In genomic region chr19:50500060-50500752, GRCh38 we compare ENCODE assay signal across 8 cellular contexts. TPM values are rescaled to one million over a fixed set of nuclear protein-coding genes. Genes with fewer than 3 reads are reported as not detected.
DNase-seq lines count a peak whose midpoint lies in the region; ATAC-seq, FAIRE-seq and TF ChIP-seq lines count a peak whose summit lies in the region.

No MANE protein-coding gene starts in this region.

- H3K9me3 ChIP-seq in K562 (replicated peaks; ENCODE audit: control insufficient read depth, insufficient read depth, low read depth, low read length) (no peaks in the 10 kb centered on the region), mesenchymal stem cell (ENCODE audit: control insufficient read depth, low read length) (no peaks in the 10 kb centered on the region)

- H3K27me3 ChIP-seq in GM23338 (ENCODE audit: insufficient read depth) (peaks cover 54% of the 10 kb centered on the region), K562 (ENCODE audit: control insufficient read depth in 2 of 2, insufficient read depth in 2 of 2, low read length in 2 of 2) (no peaks in the 10 kb centered on the region), mesenchymal stem cell (ENCODE audit: control insufficient read depth in 1 of 2, insufficient read depth in 1 of 2, low read length in 2 of 2) (peaks cover 4 to 54% of the 10 kb centered on the region in 2 experiments)

- TF ChIP-seq RAD21 in K562 (CRISPR knock-in tag; conservative IDR thresholded peaks at IDR 0.05 in 1 of 2, IDR thresholded peaks at IDR 0.05 in 1 of 2), result no peak

- DNase-seq in AG09319 (ENCODE audit: extremely low read depth, low read depth) (no peak), GM23338 (ENCODE audit: low spot score) (peak; percentile 68), K562 (ENCODE audit: extremely low read depth in 1 of 4, low spot score in 3 of 4) (peak; percentile 76 to 86 (median 80)), mesenchymal stem cell (peak; percentile 24), OCI-M2 (lab: John Stamatoyannopoulos, UW; ENCODE audit: unreplicated experiment) (no peak)
- DNase-seq in stimulated activated CD4-positive, alpha-beta T cell treated with anti-CD3 and anti-CD28 coated beads, Interleukin-4, amount 100 ng/mL, for 24 hours, result no peak

- no peak overlapping the region for H3K23ac ChIP-seq in mesenchymal stem cell (ENCODE audit: low read length in 2 of 2)

- ATAC-seq in GM23338 (no peak; the same call in 2 of the 3 replicates), K562 (peak; percentile 89), HG02798 (IDR thresholded peaks at IDR 0.05; ENCODE audit: poor library complexity, unreplicated experiment) (no peak), GM18870 (IDR thresholded peaks at IDR 0.05; ENCODE audit: unreplicated experiment) (no peak)

- peak overlapping the region in 1 of 2 experiments; percentile 58; a peak in 2 of 4 replicates for H3K9ac ChIP-seq in K562 (ENCODE audit: insufficient read depth in 1 of 2, low read depth in 2 of 2, low read length in 2 of 2)
- H3K9ac ChIP-seq in mesenchymal stem cell (ENCODE audit: low read length), result no peak overlapping the region

- H3F3A ChIP-seq in GM23338 (replicated peaks; ENCODE audit: low read depth), result no peaks in the 10 kb centered on the region

- no TSS peak for BruUV-seq in K562 (replicated peaks; lab: Mats Ljungman, UMichigan)

- H2AK5ac ChIP-seq in mesenchymal stem cell (ENCODE audit: low read length, severe bottlenecking), result no peak overlapping the region

- peak; percentile 8; the same call in 1 of the 2 replicates for TF ChIP-seq CTCF in AG09319 (IDR thresholded peaks at IDR 0.05; ENCODE audit: low read depth, low read length)
- TF ChIP-seq CTCF in GM23338 (conservative IDR thresholded peaks at IDR 0.05; ENCODE audit: low read depth in 2 of 2), result peak; percentile 37 to 41
- TF ChIP-seq CTCF in K562 (IDR thresholded peaks at IDR 0.05 in 2 of 3, conservative IDR thresholded peaks at IDR 0.05 in 1 of 3; ENCODE audit: insufficient read depth in 2 of 3, low read depth in 1 of 3, low read length in 3 of 3), result peak; percentile 40 to 57 (median 41); a peak in 4 of 6 replicates

- CTCF ChIA-PET in K562 (lab: Yijun Ruan, JAX; ENCODE audit: low intra/inter-chr PET ratio), result interaction anchor here (0.6 to 0.7 kb wide), 2 partner anchors 407 to 422 kb away, joined by 3 to 6 read pairs; no protein-coding TSS in a partner anchor

- no peaks in the 10 kb centered on the region for H3K4me1 Mint-ChIP-seq in GM23338

- H3K36me3 ChIP-seq in GM23338 (ENCODE audit: insufficient read depth), result no peaks in the 10 kb centered on the region
- H3K36me3 ChIP-seq in K562 (ENCODE audit: control insufficient read depth, insufficient read depth, low read length), result no peaks in the 10 kb centered on the region
- peaks cover 0 to 6% of the 10 kb centered on the region in 2 experiments for H3K36me3 ChIP-seq in mesenchymal stem cell (ENCODE audit: control insufficient read depth in 1 of 2, insufficient read depth in 2 of 2, low read depth in 1 of 2, low read length in 2 of 2)

- peak overlapping the region; percentile 80 for H3K4me2 ChIP-seq in GM23338
- H3K4me2 ChIP-seq in K562 (ENCODE audit: insufficient read depth, low read length), result no peak overlapping the region
- H3K4me2 ChIP-seq in mesenchymal stem cell (ENCODE audit: low read length, poor library complexity, severe bottlenecking), result no peak overlapping the region

- H4K91ac ChIP-seq in mesenchymal stem cell (ENCODE audit: low read length), result no peak overlapping the region

- peak overlapping the region; percentile 53 for H3K4me3 ChIP-seq in GM23338
- no peak overlapping the region for H3K4me3 ChIP-seq in K562
- peak overlapping the region in 1 of 2 experiments; percentile 4 for H3K4me3 ChIP-seq in mesenchymal stem cell (ENCODE audit: insufficient read depth in 1 of 2, low read depth in 1 of 2, low read length in 2 of 2)

- H3K4ac ChIP-seq in mesenchymal stem cell (ENCODE audit: low read depth in 1 of 2, low read length in 2 of 2), result no peak overlapping the region

- no peaks in the 10 kb centered on the region for H3K79me2 ChIP-seq in GM23338 (replicated peaks; ENCODE audit: insufficient read depth)
- no peaks in the 10 kb centered on the region for H3K79me2 ChIP-seq in K562 (ENCODE audit: control insufficient read depth, insufficient read depth, low read length)

- WGBS in K562 (ENCODE audit: insufficient coverage, low coverage, missing lambda C conversion rate), result 17% methylated on average over 14 of the region's 27 CpGs
- WGBS in mesenchymal stem cell, result 18% methylated on average over 23 of the region's 27 CpGs

- intact Hi-C loops in K562 (cut with micrococcal nuclease), result no loop called here

- H2BK120ac ChIP-seq in mesenchymal stem cell (ENCODE audit: low read depth, low read length), result no peak overlapping the region

- H3K27me3 Mint-ChIP-seq in GM23338 (ENCODE audit: insufficient read depth, low read depth, poor library complexity), result peaks cover 12% of the 10 kb centered on the region

- H3K27ac Mint-ChIP-seq in GM23338, result no peak overlapping the region

- FAIRE-seq in K562 (lab: Jason Lieb, UNC), result no peak

- H3K36me3 Mint-ChIP-seq in GM23338 (ENCODE audit: low read depth), result peaks cover 16% of the 10 kb centered on the region

- no peak overlapping the region for H2AFZ ChIP-seq in GM23338
- no peak overlapping the region for H2AFZ ChIP-seq in K562 (ENCODE audit: low read depth, low read length)
- H2AFZ ChIP-seq in mesenchymal stem cell (ENCODE audit: low read depth, low read length), result no peak overlapping the region

- no peaks in the 10 kb centered on the region for H3K79me1 ChIP-seq in mesenchymal stem cell (replicated peaks; ENCODE audit: low read length, poor library complexity, severe bottlenecking)

- H4K20me1 ChIP-seq in GM23338 (replicated peaks; ENCODE audit: insufficient read depth), result no peaks in the 10 kb centered on the region
- H4K20me1 ChIP-seq in K562 (replicated peaks; ENCODE audit: control insufficient read depth, insufficient read depth, low read length), result no peaks in the 10 kb centered on the region

- peak; percentile 38; the same call in 1 of the 2 replicates for TF ChIP-seq EP300 in K562 (IDR thresholded peaks at IDR 0.05; ENCODE audit: low read length)

- no peak overlapping the region for H4K8ac ChIP-seq in mesenchymal stem cell (ENCODE audit: low read length)

- H2BK12ac ChIP-seq in mesenchymal stem cell (ENCODE audit: low read length in 2 of 2), result no peak overlapping the region

- H3K18ac ChIP-seq in mesenchymal stem cell (ENCODE audit: low read depth in 1 of 2, low read length in 2 of 2), result no peak overlapping the region

- H3K14ac ChIP-seq in mesenchymal stem cell (ENCODE audit: low read length in 2 of 2), result no peak overlapping the region

- peaks cover 56% of the 10 kb centered on the region for H3K9me3 Mint-ChIP-seq in GM23338

- POLR2A ChIA-PET in K562 (lab: Yijun Ruan, JAX), result no interaction called here

- no peak overlapping the region for H3K4me3 Mint-ChIP-seq in GM23338

- H3K9me2 ChIP-seq in GM23338 (ENCODE audit: insufficient read depth), result no peaks in the 10 kb centered on the region

- peaks cover 7% of the 10 kb centered on the region; the same call in 1 of the 2 replicates for H3K4me1 ChIP-seq in GM23338 (ENCODE audit: insufficient read depth)
- H3K4me1 ChIP-seq in K562 (replicated peaks in 1 of 2; ENCODE audit: control insufficient read depth in 2 of 2, insufficient read depth in 2 of 2, low read length in 2 of 2), result peaks cover 0 to 29% of the 10 kb centered on the region in 2 experiments; a peak in 3 of 5 replicates
- H3K4me1 ChIP-seq in mesenchymal stem cell (ENCODE audit: control insufficient read depth, insufficient read depth, low read depth, low read length), result peaks cover 5% of the 10 kb centered on the region

- in situ Hi-C loops in K562 (cut with MboI), result no loop called here

- no peak for TF ChIP-seq POLR2A in K562 (conservative IDR thresholded peaks at IDR 0.05)

- no peak overlapping the region for H2BK15ac ChIP-seq in mesenchymal stem cell (ENCODE audit: low read depth, poor library complexity, severe bottlenecking)

- H2BK5ac ChIP-seq in mesenchymal stem cell (ENCODE audit: low read depth, low read length, poor library complexity, severe bottlenecking), result no peak overlapping the region

- no peaks in the 10 kb centered on the region for H3K9me1 ChIP-seq in K562 (ENCODE audit: control insufficient read depth, insufficient read depth, low read length)

- H3K27ac ChIP-seq in GM23338 (ENCODE audit: low read depth) (no peak overlapping the region), K562 (ENCODE audit: extremely low read depth, low read depth, low read length) (no peak overlapping the region), mesenchymal stem cell (ENCODE audit: low read length, poor library complexity, severe bottlenecking) (no peak overlapping the region)

RNA-seq across cellular contexts. Expression of gene JOSD2, which starts 10.8 kb away (rescaled TPM):
- 1.2 and 5.8 TPM in 2 replicates for total RNA-seq in GM23338 (2014; rRNA removed; shearing (Covaris generic))
- polyA plus RNA-seq in GM23338 (2016; fragmentation: Nextera tagmentation; extraction: Ambion mirVana), result 3.3 and 4.1 TPM in 2 replicates
- 2.5 TPM in 1 of 2 replicates, not detected in the other for total RNA-seq in K562 (2011; cell fraction: chromatin; rRNA removed; ENCODE audit: low replicate concordance)
- total RNA-seq in K562 (2011; cell fraction: nucleolus; rRNA removed), result 1.2 and 1.8 TPM in 2 replicates
- total RNA-seq in K562 (2011; cell fraction: nucleoplasm; rRNA removed), result 3.2 and 4.7 TPM in 2 replicates
- total RNA-seq in K562 (2014; rRNA removed), result 12.0 and 15.5 TPM in 2 replicates
- 0.55 and 0.61 TPM in 2 replicates for total RNA-seq in K562 (2014; rRNA removed; fragmentation: Illumina TruSeq; extraction: Trizol)
- total RNA-seq in K562 (2015; rRNA removed; fragmentation: Illumina TruSeq; extraction: Trizol), result 3.1 and 4.5 TPM in 2 replicates
- 13.6 and 17.8 TPM in 2 replicates for total RNA-seq in K562 (2021)
- 3.3 and 3.8 TPM in 2 replicates for polyA plus RNA-seq in K562 (2011; rRNA removed)
- 7.6 and 42.8 TPM in 2 replicates for polyA plus RNA-seq in K562 (2011; cell fraction: cytosol; rRNA removed)
- 3.9 and 12.6 TPM in 2 replicates for polyA plus RNA-seq in K562 (2011; cell fraction: nucleus; rRNA removed)
- 10.4 and 14.8 TPM in 2 replicates for polyA plus RNA-seq in K562 (2012)
- 1.3 and 3.3 TPM in 2 replicates for polyA plus RNA-seq in K562 (2014; fragmentation: Illumina TruSeq; extraction: Trizol)
- under 1 TPM; 0.06 to 0.95 TPM for polyA plus RNA-seq in K562 (2014; fragmentation: Nextera tagmentation; extraction: Ambion mirVana)
- 12.5 and 14.4 TPM in 2 replicates for polyA plus RNA-seq in K562 (2014; rRNA removed)
- 0.32 and 0.66 TPM in 2 replicates for polyA minus RNA-seq in K562 (2011; rRNA and poly(A)+ RNA removed)
- 4.2 and 5.2 TPM in 2 replicates for polyA minus RNA-seq in K562 (2011; cell fraction: cytosol; rRNA and poly(A)+ RNA removed)
- polyA minus RNA-seq in K562 (2011; cell fraction: nucleus; rRNA and poly(A)+ RNA removed), result 1.8 and 3.6 TPM in 2 replicates
- polyA plus RNA-seq in mesenchymal stem cell (2013, experiment 1 of 2), result 29.7 TPM
- 30.2 TPM for polyA plus RNA-seq in mesenchymal stem cell (2013, experiment 2 of 2)

RNA-seq across cellular contexts. Expression of gene ASPDH, which starts 13.5 kb away (rescaled TPM):
- not detected in 2 replicates for total RNA-seq in GM23338 (2014; rRNA removed; shearing (Covaris generic))
- polyA plus RNA-seq in GM23338 (2016; fragmentation: Nextera tagmentation; extraction: Ambion mirVana), result not detected in 2 replicates
- not detected in 2 replicates for total RNA-seq in K562 (2011; cell fraction: chromatin; rRNA removed; ENCODE audit: low replicate concordance)
- not detected in 2 replicates for total RNA-seq in K562 (2011; cell fraction: nucleolus; rRNA removed)
- not detected in 2 replicates for total RNA-seq in K562 (2011; cell fraction: nucleoplasm; rRNA removed)
- total RNA-seq in K562 (2014; rRNA removed), result not detected in 2 replicates
- not detected in 2 replicates for total RNA-seq in K562 (2014; rRNA removed; fragmentation: Illumina TruSeq; extraction: Trizol)
- total RNA-seq in K562 (2015; rRNA removed; fragmentation: Illumina TruSeq; extraction: Trizol), result not detected in 2 replicates
- total RNA-seq in K562 (2021), result not detected in 2 replicates
- polyA plus RNA-seq in K562 (2011; rRNA removed), result not detected in 2 replicates
- not detected in 2 replicates for polyA plus RNA-seq in K562 (2011; cell fraction: cytosol; rRNA removed)
- not detected in 2 replicates for polyA plus RNA-seq in K562 (2011; cell fraction: nucleus; rRNA removed)
- 0.39 and 0.40 TPM in 2 replicates for polyA plus RNA-seq in K562 (2012)
- polyA plus RNA-seq in K562 (2014; fragmentation: Illumina TruSeq; extraction: Trizol), result not detected in 2 replicates
- polyA plus RNA-seq in K562 (2014; fragmentation: Nextera tagmentation; extraction: Ambion mirVana), result not detected
- polyA plus RNA-seq in K562 (2014; rRNA removed), result not detected in 2 replicates
- not detected in 2 replicates for polyA minus RNA-seq in K562 (2011; rRNA and poly(A)+ RNA removed)
- not detected in 2 replicates for polyA minus RNA-seq in K562 (2011; cell fraction: cytosol; rRNA and poly(A)+ RNA removed)
- not detected in 2 replicates for polyA minus RNA-seq in K562 (2011; cell fraction: nucleus; rRNA and poly(A)+ RNA removed)
- polyA plus RNA-seq in mesenchymal stem cell (2013, experiment 1 of 2), result not detected
- not detected for polyA plus RNA-seq in mesenchymal stem cell (2013, experiment 2 of 2)

RNA-seq across cellular contexts. Expression of gene GARIN5A, which starts 23.6 kb away (rescaled TPM):
- 13.3 and 19.9 TPM in 2 replicates for total RNA-seq in GM23338 (2014; rRNA removed; shearing (Covaris generic))
- polyA plus RNA-seq in GM23338 (2016; fragmentation: Nextera tagmentation; extraction: Ambion mirVana), result 24.2 and 25.0 TPM in 2 replicates
- 0.49 TPM in 1 of 2 replicates, not detected in the other for total RNA-seq in K562 (2011; cell fraction: chromatin; rRNA removed; ENCODE audit: low replicate concordance)
- 0.39 TPM in 1 of 2 replicates, not detected in the other for total RNA-seq in K562 (2011; cell fraction: nucleolus; rRNA removed)
- total RNA-seq in K562 (2011; cell fraction: nucleoplasm; rRNA removed), result not detected in 2 replicates
- 0.23 and 0.33 TPM in 2 replicates for total RNA-seq in K562 (2014; rRNA removed)
- not detected in 2 replicates for total RNA-seq in K562 (2014; rRNA removed; fragmentation: Illumina TruSeq; extraction: Trizol)
- 0.47 TPM in 1 of 2 replicates, not detected in the other for total RNA-seq in K562 (2015; rRNA removed; fragmentation: Illumina TruSeq; extraction: Trizol)
- total RNA-seq in K562 (2021), result 0.31 and 0.82 TPM in 2 replicates
- polyA plus RNA-seq in K562 (2011; rRNA removed), result 0.10 and 0.26 TPM in 2 replicates
- polyA plus RNA-seq in K562 (2011; cell fraction: cytosol; rRNA removed), result 0.59 and 0.78 TPM in 2 replicates
- 0.22 and 0.38 TPM in 2 replicates for polyA plus RNA-seq in K562 (2011; cell fraction: nucleus; rRNA removed)
- 0.49 and 0.83 TPM in 2 replicates for polyA plus RNA-seq in K562 (2012)
- 0.57 and 0.59 TPM in 2 replicates for polyA plus RNA-seq in K562 (2014; fragmentation: Illumina TruSeq; extraction: Trizol)
- polyA plus RNA-seq in K562 (2014; fragmentation: Nextera tagmentation; extraction: Ambion mirVana), result under 1 TPM in 1 of 2 experiments, not detected in 1; 0.13 TPM
- 0.16 and 0.17 TPM in 2 replicates for polyA plus RNA-seq in K562 (2014; rRNA removed)
- not detected in 2 replicates for polyA minus RNA-seq in K562 (2011; rRNA and poly(A)+ RNA removed)
- polyA minus RNA-seq in K562 (2011; cell fraction: cytosol; rRNA and poly(A)+ RNA removed), result 1.4 TPM in 1 of 2 replicates, not detected in the other
- 0.27 TPM in 1 of 2 replicates, not detected in the other for polyA minus RNA-seq in K562 (2011; cell fraction: nucleus; rRNA and poly(A)+ RNA removed)
- polyA plus RNA-seq in mesenchymal stem cell (2013, experiment 1 of 2), result 1.0 TPM
- 0.88 TPM for polyA plus RNA-seq in mesenchymal stem cell (2013, experiment 2 of 2)

RNA-seq across cellular contexts. Expression of gene EMC10, which starts 23.9 kb away (rescaled TPM):
- total RNA-seq in GM23338 (2014; rRNA removed; shearing (Covaris generic)), result 86.4 and 113 TPM in 2 replicates
- polyA plus RNA-seq in GM23338 (2016; fragmentation: Nextera tagmentation; extraction: Ambion mirVana) (24.8 and 28.2 TPM in 2 replicates), K562 (2011; rRNA removed) (12.4 and 13.7 TPM in 2 replicates), K562 (2014; fragmentation: Illumina TruSeq; extraction: Trizol) (13.1 and 27.3 TPM in 2 replicates), K562 (2014; fragmentation: Nextera tagmentation; extraction: Ambion mirVana) (1 to 10 TPM; 1.4 to 2.9 TPM), K562 (2014; rRNA removed) (34.5 and 38.2 TPM in 2 replicates)
- total RNA-seq in K562 (2011; cell fraction: chromatin; rRNA removed; ENCODE audit: low replicate concordance), result 22.6 and 40.4 TPM in 2 replicates
- total RNA-seq in K562 (2011; cell fraction: nucleolus; rRNA removed), result 43.2 and 45.7 TPM in 2 replicates
- 27.7 and 40.1 TPM in 2 replicates for total RNA-seq in K562 (2011; cell fraction: nucleoplasm; rRNA removed)
- total RNA-seq in K562 (2014; rRNA removed) (40.4 and 48.9 TPM in 2 replicates), K562 (2014; rRNA removed; fragmentation: Illumina TruSeq; extraction: Trizol) (6.1 and 7.4 TPM in 2 replicates), K562 (2015; rRNA removed; fragmentation: Illumina TruSeq; extraction: Trizol) (25.2 and 25.8 TPM in 2 replicates), K562 (2021) (42.5 and 46.0 TPM in 2 replicates)
- polyA plus RNA-seq in K562 (2011; cell fraction: cytosol; rRNA removed), result 18.3 and 54.3 TPM in 2 replicates
- polyA plus RNA-seq in K562 (2011; cell fraction: nucleus; rRNA removed), result 13.8 and 24.8 TPM in 2 replicates
- polyA plus RNA-seq in K562 (2012), result 37.9 TPM in 2 replicates
- polyA minus RNA-seq in K562 (2011; rRNA and poly(A)+ RNA removed), result 1.9 and 3.7 TPM in 2 replicates
- polyA minus RNA-seq in K562 (2011; cell fraction: cytosol; rRNA and poly(A)+ RNA removed), result 14.7 and 15.0 TPM in 2 replicates
- 6.4 and 6.7 TPM in 2 replicates for polyA minus RNA-seq in K562 (2011; cell fraction: nucleus; rRNA and poly(A)+ RNA removed)
- 104 TPM for polyA plus RNA-seq in mesenchymal stem cell (2013, experiment 1 of 2)
- 102 TPM for polyA plus RNA-seq in mesenchymal stem cell (2013, experiment 2 of 2)

Comparison
In these comparisons a context has a peak if more than half of its experiments do, and no peak if none do; other contexts are left out.
1. DNase-seq: peak in GM23338 (single experiment), K562 (4 of 4) and mesenchymal stem cell (single experiment); none in AG09319 (single experiment), stimulated activated CD4-positive, alpha-beta T cell treated with anti-CD3 and anti-CD28 coated beads, Interleukin-4, amount 100 ng/mL, for 24 hours (single experiment) and OCI-M2 (single experiment).
2. Peak in every context shown above with its lines, with median percentiles within 50 percentile points of each other: CTCF ChIP-seq.